ENCODE assay signal across 17 cellular contexts in the genomic region with DNA sequence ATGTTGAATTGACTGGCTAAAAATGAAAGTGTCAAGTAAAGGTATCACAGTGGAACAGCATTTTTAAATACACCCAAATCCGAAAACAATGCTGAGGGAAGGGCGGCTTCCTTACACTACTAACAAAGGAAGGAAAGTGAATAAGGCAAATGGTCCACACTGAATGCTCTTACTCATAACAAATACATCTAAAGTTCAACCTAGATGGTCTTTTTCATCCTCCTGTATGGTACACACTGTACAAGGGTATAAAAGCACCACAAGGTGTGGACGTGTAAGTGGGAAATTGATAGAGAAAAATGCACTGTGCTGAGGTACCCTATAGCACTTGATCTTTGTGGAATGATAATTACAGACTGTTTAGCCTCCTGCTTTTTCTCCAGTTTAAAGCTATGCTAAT. TPM values are rescaled to one million over a fixed set of nuclear protein-coding genes. Genes with fewer than 3 reads are reported as not detected.
DNase-seq lines count a peak whose midpoint lies in the region; ATAC-seq and TF ChIP-seq lines count a peak whose summit lies in the region.
"Had no signal": no experiment of that assay in that cellular context is flagged by ENCODE, and none has a peak within 500 bp of the region (broad histone marks: within the 10 kb centered on the region; RNA-seq: fewer than 3 reads in every experiment).

No MANE protein-coding gene starts in this region.

- intact Hi-C loops in Right ventricle myocardium inferior (cut with DNase I): loop anchor here (2.0 kb wide), 1 partner anchor 40 kb away; no protein-coding TSS in a partner anchor
- intact Hi-C loops in cardiac septum (cut with DNase I): loop anchor here (2.0 kb wide), 1 partner anchor 36 kb away; no protein-coding TSS in a partner anchor
- intact Hi-C loops in heart right ventricle (cut with DNase I): loop anchor here in 3 of 10 donors (5.0 kb wide), 2 partner anchors 37 to 107 kb away; no protein-coding TSS in a partner anchor
- intact Hi-C loops in uterus (cut with DNase I; ENCODE audit: low total_unique reads): no loop called here
- intact Hi-C loops in aorta (cut with DNase I): no loop called here

- H3K36me3 ChIP-seq in heart right ventricle: no peaks in the 10 kb centered on the region
- H3K36me3 ChIP-seq in uterus: no peaks in the 10 kb centered on the region
- H3K36me3 ChIP-seq in aorta (ENCODE audit: control insufficient read depth in 1 of 2, insufficient read depth in 2 of 2, low read length in 1 of 2): no peaks in the 10 kb centered on the region

- H3K4me1 ChIP-seq in heart right ventricle: peaks cover 0 to 72% (median 14%) of the 10 kb centered on the region in 9 donors
- H3K4me1 ChIP-seq in uterus: peaks cover 0 to 4% of the 10 kb centered on the region in 2 donors
- H3K4me1 ChIP-seq in aorta (ENCODE audit: control insufficient read depth in 1 of 2, insufficient read depth in 2 of 2, low read length in 2 of 2): no peaks in the 10 kb centered on the region

- TF ChIP-seq POLR2A in uterus (IDR thresholded peaks at IDR 0.05): no peak

- H3K27me3 ChIP-seq in heart right ventricle (no peaks in the 10 kb centered on the region), uterus (no peaks in the 10 kb centered on the region), aorta (ENCODE audit: control insufficient read depth in 1 of 2, insufficient read depth in 2 of 2, low read length in 1 of 2) (no peaks in the 10 kb centered on the region)

- no peaks in the 10 kb centered on the region for H3K9me3 ChIP-seq in heart right ventricle
- no peaks in the 10 kb centered on the region for H3K9me3 ChIP-seq in uterus
- H3K9me3 ChIP-seq in aorta (ENCODE audit: control insufficient read depth, low read length): no peaks in the 10 kb centered on the region

- ATAC-seq in Right ventricle myocardium inferior: peak; percentile 39
- peak; percentile 29 to 96 (median 80) for ATAC-seq in heart right ventricle
- ATAC-seq in GM18502 (IDR thresholded peaks at IDR 0.05; ENCODE audit: poor library complexity, unreplicated experiment): no peak
- ATAC-seq in aorta (ENCODE audit: low FRiP score): no peak
- ATAC-seq: CD8-positive, alpha-beta T cell had no signal

- WGBS in heart right ventricle, 2 donors: 64 to 65% methylated on average over 3 of the region's 3 CpGs
- 77 to 84% methylated on average over 3 of the region's 3 CpGs for WGBS in aorta, 2 donors

- TF ChIP-seq CTCF in heart right ventricle (IDR thresholded peaks at IDR 0.05): no peak
- TF ChIP-seq CTCF in uterus (IDR thresholded peaks at IDR 0.05): no peak

- DNase-seq in Right ventricle myocardium inferior (ENCODE audit: missing footprints) (no peak), cardiac septum (ENCODE audit: low spot score) (no peak), heart right ventricle (no peak), lung microvascular endothelial cell (ENCODE audit: low read depth in 2 of 2) (peak; percentile 47 to 85), uterus (no peak), aorta (no peak), NCI-H226 (no peak)
- DNase-seq: CD8-positive, alpha-beta T cell; COR-L47; DND-41; GDM1; GM23248; H7 had no signal

- H3K27ac ChIP-seq in heart right ventricle: peak overlapping the region in 9 of 10 donors; percentile 2 to 80 (median 55)
- H3K27ac ChIP-seq in uterus: peak overlapping the region; percentile 39 to 51
- H3K27ac ChIP-seq in aorta (ENCODE audit: low read depth in 1 of 2, low read length in 2 of 2): no peak overlapping the region
- H3K27ac ChIP-seq: 22Rv1, GM23248 had no signal

- no peak overlapping the region for H3K4me3 ChIP-seq in heart right ventricle
- no peak overlapping the region for H3K4me3 ChIP-seq in uterus
- H3K4me3 ChIP-seq in aorta (ENCODE audit: low read length in 2 of 2): no peak overlapping the region
- H3K4me3 ChIP-seq: GM23248 had no signal

RNA-seq across cellular contexts. Expression of a gene that starts 7.1 kb away (rescaled TPM):
- total RNA-seq in Right ventricle myocardium inferior (122 TPM), cardiac septum (67.0 TPM), heart right ventricle (100 to 1,000 TPM in 7 of 10 donors, 10 to 100 TPM in 3; 82.5 to 173 (median 121) TPM), lung microvascular endothelial cell (22.2 and 30.3 TPM in 2 replicates), uterus (10 to 100 TPM; 17.8 to 64.3 (median 40.6) TPM), aorta (10 to 100 TPM; 27.2 to 40.0 TPM)
- polyA plus RNA-seq in heart right ventricle (100 to 1,000 TPM in 1 of 2 donors, 10 to 100 TPM in 1; 81.2 to 194 TPM), aorta (1 to 10 TPM; 2.7 to 3.4 TPM)
- total RNA-seq: A673; CD8-positive, alpha-beta T cell; H7 had no signal
- polyA plus RNA-seq: CD14-positive monocyte had no signal

Comparison
In these comparisons a context has a peak if more than half of its experiments do, and no peak if none do; other contexts are left out.
1. ATAC-seq: peak in Right ventricle myocardium inferior (single experiment) and heart right ventricle (8 of 8); none in GM18502 (single experiment) and aorta (single experiment).
2. DNase-seq: peak in lung microvascular endothelial cell (2 of 2); none in Right ventricle myocardium inferior (single experiment), cardiac septum (single experiment), heart right ventricle (0 of 2), uterus (0 of 2), aorta (0 of 2) and NCI-H226 (single experiment).
3. H3K27ac ChIP-seq: peak in heart right ventricle (9 of 10) and uterus (2 of 2); none in aorta (0 of 2).
4. intact Hi-C loops: an anchor here in Right ventricle myocardium inferior (2.0 kb wide) and cardiac septum (2.0 kb wide); none called in uterus and aorta.